ENCODE assay signal across 8 cellular contexts in genomic region chr10:79399242-79399831, GRCh38. TPM values are rescaled to one million over a fixed set of nuclear protein-coding genes. Genes with fewer than 3 reads are reported as not detected.
DNase-seq lines count a peak whose midpoint lies in the region; ATAC-seq and TF ChIP-seq lines count a peak whose summit lies in the region.

No MANE protein-coding gene starts in this region.

- H3K9ac ChIP-seq in GM23248, result peak overlapping the region; percentile 90

- peak; percentile 98 for DNase-seq in GM23248
- peak; percentile 96 for DNase-seq in T1000 (lab: John Stamatoyannopoulos, UW)
- DNase-seq in foreskin keratinocyte, result no peak
- peak; percentile 69 for DNase-seq in occipital lobe (lab: John Stamatoyannopoulos, UW)
- no peak for DNase-seq in SKM-1 (lab: John Stamatoyannopoulos, UW; ENCODE audit: unreplicated experiment)

- no peaks in the 10 kb centered on the region for H4K20me1 ChIP-seq in GM23248 (ENCODE audit: insufficient read depth)

- no peak for TF ChIP-seq CTCF in foreskin keratinocyte (conservative IDR thresholded peaks at IDR 0.05)

- 0% methylated on average over 13 of the region's 13 CpGs for WGBS in GM23248 (ENCODE audit: low coverage in 1 of 2, low lambda C conversion rate in 2 of 2, missing lambda C conversion rate in 2 of 2), 2 experiments

- in situ Hi-C loops in GM23248 (cut with MboI), result no loop called here

- ATAC-seq in foreskin keratinocyte, result peak; percentile 45
- no peak for ATAC-seq in HG03571 (IDR thresholded peaks at IDR 0.05; ENCODE audit: unreplicated experiment)
- no peak for ATAC-seq in HG03342 (IDR thresholded peaks at IDR 0.05; ENCODE audit: unreplicated experiment)
- ATAC-seq in HG02763 (IDR thresholded peaks at IDR 0.05; ENCODE audit: unreplicated experiment), result no peak

- H3K4me1 ChIP-seq in GM23248 (ENCODE audit: insufficient read depth) (peaks cover 75% of the 10 kb centered on the region), foreskin keratinocyte (no peaks in the 10 kb centered on the region)

- H3K9me3 ChIP-seq in GM23248 (ENCODE audit: low read depth), result no peaks in the 10 kb centered on the region

- H2AFZ ChIP-seq in GM23248, result peak overlapping the region; percentile 38

- H3K4me2 ChIP-seq in GM23248 (ENCODE audit: unreplicated experiment), result peak overlapping the region; percentile 79

- H3K27ac ChIP-seq in GM23248 (peak overlapping the region; percentile 99), foreskin keratinocyte (no peak overlapping the region)

- no peaks in the 10 kb centered on the region for H3K9me2 ChIP-seq in GM23248 (ENCODE audit: insufficient read depth)

- H3K4me3 ChIP-seq in GM23248, result peak overlapping the region; percentile 53

- H3K27me3 ChIP-seq in GM23248 (replicated peaks; ENCODE audit: insufficient read depth) (no peaks in the 10 kb centered on the region), foreskin keratinocyte (peaks cover 15% of the 10 kb centered on the region)

- H3F3A ChIP-seq in GM23248 (ENCODE audit: insufficient read depth), result peaks cover 41% of the 10 kb centered on the region

- peaks cover 53% of the 10 kb centered on the region for H3K79me2 ChIP-seq in GM23248 (ENCODE audit: insufficient read depth)

- no peaks in the 10 kb centered on the region for H3K36me3 ChIP-seq in GM23248 (ENCODE audit: low read depth)

RNA-seq across cellular contexts. Expression of gene ZCCHC24, which starts 46.1 kb away (rescaled TPM):
- 30.3 and 34.0 TPM in 2 replicates for total RNA-seq in GM23248 (2014; rRNA removed; shearing (Covaris generic))
- polyA plus RNA-seq in GM23248 (2016; fragmentation: Nextera tagmentation; extraction: Ambion mirVana) (29.3 and 30.4 TPM in 2 replicates), foreskin keratinocyte (0.33 and 0.49 TPM in 2 replicates)
- total RNA-seq in foreskin keratinocyte (0.67 and 1.2 TPM in 2 replicates), occipital lobe (6.2 TPM)

RNA-seq across cellular contexts. Expression of gene PPIF, which starts 52.1 kb away (rescaled TPM):
- total RNA-seq in GM23248 (2014; rRNA removed; shearing (Covaris generic)), result 18.7 and 24.6 TPM in 2 replicates
- polyA plus RNA-seq in GM23248 (2016; fragmentation: Nextera tagmentation; extraction: Ambion mirVana) (45.5 and 50.8 TPM in 2 replicates), foreskin keratinocyte (97.0 and 106 TPM in 2 replicates)
- total RNA-seq in foreskin keratinocyte (93.2 and 99.0 TPM in 2 replicates), occipital lobe (5.8 TPM)

Comparison
In these comparisons a context has a peak if more than half of its experiments do, and no peak if none do; other contexts are left out.
1. DNase-seq: peak in GM23248 (single experiment), T1000 (single experiment) and occipital lobe (single experiment); none in foreskin keratinocyte (0 of 2) and SKM-1 (single experiment).